2 cellular contexts compared by ENCODE assay signal in genomic region chr19:17101686-17102628, GRCh38.
TF ChIP-seq lines count a peak whose summit lies in the region.

No MANE protein-coding gene starts in this region.

TF ChIP-seq in GM23338, 12 proteins besides CTCF, POLR2A, EP300 and RAD21:
- no peak for TF ChIP-seq ZNF114 (CRISPR knock-in tag; IDR thresholded peaks at IDR 0.05)
- TF ChIP-seq REST (IDR thresholded peaks at IDR 0.05; ENCODE audit: unreplicated experiment) = peak; percentile 42
TF ChIP-seq in GM23338: peak in this region for 1.

TF ChIP-seq in endothelial cell of umbilical vein, 7 proteins besides CTCF, POLR2A, EP300 and RAD21:
- TF ChIP-seq MYC (IDR thresholded peaks at IDR 0.05; ENCODE audit: low read depth, low read length) (no peak), JUN (IDR thresholded peaks at IDR 0.05; ENCODE audit: borderline replicate concordance, insufficient read depth, insufficient read length, low read depth) (no peak), GATA2 (IDR thresholded peaks at IDR 0.05; ENCODE audit: insufficient read depth, insufficient read length, low read depth, low read length) (no peak), EZH2 (IDR thresholded peaks at IDR 0.05; ENCODE audit: borderline replicate concordance, low read depth, low read length, severe bottlenecking) (no peak), MAX (IDR thresholded peaks at IDR 0.05; ENCODE audit: insufficient read depth, insufficient read length) (no peak), POLR2AphosphoS5 (IDR thresholded peaks at IDR 0.05; ENCODE audit: insufficient read depth, low read depth, low read length) (no peak), FOS (IDR thresholded peaks at IDR 0.05; ENCODE audit: borderline replicate concordance, insufficient read depth, low read length) (no peak)
